ENCODE assay signal across 30 cellular contexts in genomic region chr6:161866570-161866969, GRCh38.
"Had no signal": no experiment of that assay in that cellular context is flagged by ENCODE, and none has a peak within 500 bp of the region (broad histone marks: within the 10 kb centered on the region; RNA-seq: fewer than 3 reads in every experiment).

No MANE protein-coding gene starts in this region.

- ATAC-seq: activated CD8-positive, alpha-beta T cell treated with anti-CD3 and anti-CD28 coated beads for 36 hours; activated naive CD8-positive, alpha-beta T cell treated with anti-CD3 and anti-CD28 coated beads, Interleukin-2, amount 50 U/mL, for 24 hours; activated T-cell treated with anti-CD3 and anti-CD28 coated beads, Interleukin-2, amount 50 U/mL, for 4 hours had no signal

- H3K27me3 ChIP-seq: ascending aorta, cardiac muscle cell had no signal

- H3K36me3 ChIP-seq: ascending aorta, cardiac muscle cell had no signal

- H3K27ac ChIP-seq: ascending aorta, cardiac muscle cell, VCaP had no signal

- FAIRE-seq: bronchial epithelial cell, TTC549 had no signal

- H3K4me1 ChIP-seq: ascending aorta had no signal

- H3K9me3 ChIP-seq: ascending aorta had no signal

- DNase-seq: activated B cell treated with CpG ODN at 0.5 μM for 24 hours; activated CD4-positive, alpha-beta memory T cell treated with anti-CD3 and anti-CD28 coated beads for 36 hours; activated CD4-positive, alpha-beta T cell treated with anti-CD3 and anti-CD28 coated beads for 4 hours; activated CD4-positive, alpha-beta T cell treated with anti-CD3 and anti-CD28 coated beads, Interleukin-2, amount 10 ng/mL, durations not matched to agents 24 days and 14 days; activated CD4-positive, alpha-beta T cell treated with anti-CD3 and anti-CD28 coated beads, Interleukin-2, amount 50 U/mL, for 1 hour; activated CD4-positive, alpha-beta T cell treated with anti-CD3 and anti-CD28 coated beads, Interleukin-2, amount 50 U/mL, for 4 hours; activated CD4-positive, CD25-positive, alpha-beta regulatory T cell treated with anti-CD3 and anti-CD28 coated beads, Interleukin-2, amount 50 U/mL, for 72 hours; activated CD8-positive, alpha-beta memory T cell treated with anti-CD3 and anti-CD28 coated beads, Interleukin-2, amount 50 U/mL, for 4 hours; activated CD8-positive, alpha-beta T cell treated with anti-CD3 and anti-CD28 coated beads for 36 hours; activated effector memory CD4-positive, alpha-beta T cell treated with Interleukin-2 at 50 U/mL for 16 hours; activated gamma-delta T cell; activated naive CD4-positive, alpha-beta T cell treated with anti-CD3 and anti-CD28 coated beads, Interleukin-2, amount 10 ng/mL, durations not matched to agents 7 days and 5 days; activated naive CD4-positive, alpha-beta T cell treated with Interleukin-2 at 50 U/mL for 16 hours; activated naive CD8-positive, alpha-beta T cell treated with anti-CD3 and anti-CD28 coated beads, Interleukin-2, amount 10 ng/mL, durations not matched to agents 7 days and 5 days; activated naive CD8-positive, alpha-beta T cell treated with anti-CD3 and anti-CD28 coated beads, Interleukin-2, amount 50 U/mL, for 24 hours; activated T-cell treated with anti-CD3 and anti-CD28 coated beads for 4 hours; activated T-cell treated with anti-CD3 and anti-CD28 coated beads, Interleukin-2, amount 50 U/mL, for 1 hour; activated T-cell treated with anti-CD3 and anti-CD28 coated beads, Interleukin-2, amount 50 U/mL, for 4 hours; amygdala; anterior cingulate cortex; caudate nucleus; cerebellar nuclear complex; T-helper 1 cell; T-helper 2 cell; T-helper 9 cell had no signal

- H3K4me3 ChIP-seq: ascending aorta, cardiac muscle cell had no signal
